Comparison of ENCODE assay signal across 13 cellular contexts in the genomic region with DNA sequence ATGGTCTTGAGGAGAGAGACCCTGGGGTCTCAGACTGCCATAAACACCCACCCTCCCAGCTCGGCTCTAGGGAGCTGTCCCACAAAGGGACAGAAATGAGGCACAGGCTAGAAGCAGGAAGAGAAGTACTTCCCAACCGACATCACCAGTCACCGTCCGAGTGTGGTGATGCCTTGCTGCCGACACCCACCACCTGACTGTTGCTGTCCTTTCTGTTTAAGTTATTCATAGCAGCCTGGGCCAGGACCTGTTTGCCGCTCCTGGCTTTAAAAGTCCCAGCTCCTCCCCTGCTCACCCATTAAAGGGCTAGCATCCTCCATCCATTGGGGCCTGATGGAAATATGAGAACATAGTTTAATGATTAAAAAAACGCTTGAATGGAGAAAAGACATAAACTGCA. TPM values are rescaled to one million over a fixed set of nuclear protein-coding genes. Genes with fewer than 3 reads are reported as not detected.
DNase-seq lines count a peak whose midpoint lies in the region; ATAC-seq and TF ChIP-seq lines count a peak whose summit lies in the region.
"Had no signal": no experiment of that assay in that cellular context is flagged by ENCODE, and none has a peak within 500 bp of the region (broad histone marks: within the 10 kb centered on the region; RNA-seq: fewer than 3 reads in every experiment).

No MANE protein-coding gene starts in this region.

- H3K4me3 ChIP-seq in Loucy (ENCODE audit: low read length, poor library complexity, severe bottlenecking) (no peak overlapping the region), ovary (no peak overlapping the region)
- H3K4me3 ChIP-seq: PC-9 had no signal

- no peak overlapping the region for H3K27ac ChIP-seq in ovary
- H3K27ac ChIP-seq: PC-9 had no signal

- no peak for TF ChIP-seq EP300 in ovary (IDR thresholded peaks at IDR 0.05)

- no peak overlapping the region for H3K9ac ChIP-seq in Loucy (ENCODE audit: low read depth, low read length, poor library complexity, severe bottlenecking)

- H3K4me3 Mint-ChIP-seq in activated T-cell treated with anti-CD3 and anti-CD28 coated beads, Interleukin-2, amount 50 U/mL, for 24 hours = peak overlapping the region; percentile 64
- peak overlapping the region; percentile 87 for H3K4me3 Mint-ChIP-seq in central memory CD8-positive, alpha-beta T cell
- peak overlapping the region; percentile 78 for H3K4me3 Mint-ChIP-seq in stimulated activated naive CD8-positive, alpha-beta T cell treated with anti-CD3 and anti-CD28 coated beads, Interleukin-15, Interleukin-2, amounts not matched to agents 100 ng/mL and 50 ng/mL, for 24 hours
- no peak overlapping the region for H3K4me3 Mint-ChIP-seq in type B pancreatic cell

- intact Hi-C loops in ovary (cut with DNase I) = no loop called here

- no peaks in the 10 kb centered on the region for H4K20me1 ChIP-seq in Loucy (ENCODE audit: insufficient read depth, low read length, poor library complexity, severe bottlenecking)

- H3K9me2 ChIP-seq in Loucy (replicated peaks; ENCODE audit: low read depth, low read length) = no peaks in the 10 kb centered on the region

- H3K9me3 ChIP-seq in Loucy (ENCODE audit: insufficient read depth, low read depth, low read length) (no peaks in the 10 kb centered on the region), ovary (no peaks in the 10 kb centered on the region)

- H3K4me2 ChIP-seq in Loucy (ENCODE audit: low read depth, low read length, poor library complexity, severe bottlenecking) = peak overlapping the region; percentile 62
- H3K4me2 ChIP-seq: PC-9 had no signal

- no peak overlapping the region for H2AFZ ChIP-seq in Loucy (ENCODE audit: low read length)
- H2AFZ ChIP-seq: PC-9 had no signal

- no peak for TF ChIP-seq CTCF in Loucy (conservative IDR thresholded peaks at IDR 0.05; ENCODE audit: low read length)
- no peak for TF ChIP-seq CTCF in ovary (IDR thresholded peaks at IDR 0.05)
- TF ChIP-seq CTCF in type B pancreatic cell (conservative IDR thresholded peaks at IDR 0.05) = no peak

- H3K4me1 ChIP-seq in Loucy (ENCODE audit: insufficient read depth, low read length, poor library complexity, severe bottlenecking) (peaks cover 34% of the 10 kb centered on the region), ovary (ENCODE audit: insufficient read depth) (no peaks in the 10 kb centered on the region)

- no peak for TF ChIP-seq POLR2A in ovary (IDR thresholded peaks at IDR 0.05)

- no peaks in the 10 kb centered on the region for H3K9me3 Mint-ChIP-seq in activated T-cell treated with anti-CD3 and anti-CD28 coated beads, Interleukin-2, amount 50 U/mL, for 24 hours
- H3K9me3 Mint-ChIP-seq in central memory CD8-positive, alpha-beta T cell = peaks cover 17% of the 10 kb centered on the region
- no peaks in the 10 kb centered on the region for H3K9me3 Mint-ChIP-seq in stimulated activated naive CD8-positive, alpha-beta T cell treated with anti-CD3 and anti-CD28 coated beads, Interleukin-15, Interleukin-2, amounts not matched to agents 100 ng/mL and 50 ng/mL, for 24 hours
- H3K9me3 Mint-ChIP-seq in type B pancreatic cell = no peaks in the 10 kb centered on the region

- H3K4me1 Mint-ChIP-seq in activated T-cell treated with anti-CD3 and anti-CD28 coated beads, Interleukin-2, amount 50 U/mL, for 24 hours (ENCODE audit: low read depth) = peaks cover 86% of the 10 kb centered on the region
- peaks cover 72% of the 10 kb centered on the region for H3K4me1 Mint-ChIP-seq in central memory CD8-positive, alpha-beta T cell
- peaks cover 92% of the 10 kb centered on the region for H3K4me1 Mint-ChIP-seq in stimulated activated naive CD8-positive, alpha-beta T cell treated with anti-CD3 and anti-CD28 coated beads, Interleukin-15, Interleukin-2, amounts not matched to agents 100 ng/mL and 50 ng/mL, for 24 hours (ENCODE audit: low read depth)
- H3K4me1 Mint-ChIP-seq in type B pancreatic cell (ENCODE audit: unreplicated experiment) = no peaks in the 10 kb centered on the region

- H3K79me2 ChIP-seq in Loucy (ENCODE audit: insufficient read depth, low read length) = no peaks in the 10 kb centered on the region

- peak; percentile 55 for ATAC-seq in central memory CD8-positive, alpha-beta T cell (replicated peaks; ENCODE audit: extremely low read depth, poor library complexity, severe bottlenecking)
- ATAC-seq: sciatic nerve had no signal

- H3K27me3 ChIP-seq in Loucy (ENCODE audit: insufficient read depth, low read length, poor library complexity, severe bottlenecking) (no peaks in the 10 kb centered on the region), ovary (no peaks in the 10 kb centered on the region)

- no peaks in the 10 kb centered on the region for H3K36me3 Mint-ChIP-seq in activated T-cell treated with anti-CD3 and anti-CD28 coated beads, Interleukin-2, amount 50 U/mL, for 24 hours (ENCODE audit: low read depth)
- H3K36me3 Mint-ChIP-seq in central memory CD8-positive, alpha-beta T cell (ENCODE audit: insufficient read depth) = peaks cover 8% of the 10 kb centered on the region
- no peaks in the 10 kb centered on the region for H3K36me3 Mint-ChIP-seq in stimulated activated naive CD8-positive, alpha-beta T cell treated with anti-CD3 and anti-CD28 coated beads, Interleukin-15, Interleukin-2, amounts not matched to agents 100 ng/mL and 50 ng/mL, for 24 hours (ENCODE audit: low read depth)
- no peaks in the 10 kb centered on the region for H3K36me3 Mint-ChIP-seq in type B pancreatic cell

- 0 out of 2 replicates have a peak, but pooled peaks cover 3% of the 10 kb centered on the region for H3F3A ChIP-seq in Loucy (ENCODE audit: low read depth)

- 52 to 57% (median 54%) methylated on average over 7 of the region's 7 CpGs for WGBS in ovary, 3 donors

- no peaks in the 10 kb centered on the region for H3K27me3 Mint-ChIP-seq in activated T-cell treated with anti-CD3 and anti-CD28 coated beads, Interleukin-2, amount 50 U/mL, for 24 hours
- H3K27me3 Mint-ChIP-seq in central memory CD8-positive, alpha-beta T cell = no peaks in the 10 kb centered on the region
- no peaks in the 10 kb centered on the region for H3K27me3 Mint-ChIP-seq in stimulated activated naive CD8-positive, alpha-beta T cell treated with anti-CD3 and anti-CD28 coated beads, Interleukin-15, Interleukin-2, amounts not matched to agents 100 ng/mL and 50 ng/mL, for 24 hours
- H3K27me3 Mint-ChIP-seq in type B pancreatic cell = peaks cover 16% of the 10 kb centered on the region

- peak overlapping the region; percentile 97 for H3K27ac Mint-ChIP-seq in activated T-cell treated with anti-CD3 and anti-CD28 coated beads, Interleukin-2, amount 50 U/mL, for 24 hours
- peak overlapping the region; percentile 98 for H3K27ac Mint-ChIP-seq in central memory CD8-positive, alpha-beta T cell (ENCODE audit: low read depth)
- H3K27ac Mint-ChIP-seq in stimulated activated naive CD8-positive, alpha-beta T cell treated with anti-CD3 and anti-CD28 coated beads, Interleukin-15, Interleukin-2, amounts not matched to agents 100 ng/mL and 50 ng/mL, for 24 hours = peak overlapping the region; percentile 95
- H3K27ac Mint-ChIP-seq in type B pancreatic cell = no peak overlapping the region

- H3K36me3 ChIP-seq in Loucy (ENCODE audit: insufficient read depth, low read length) (no peaks in the 10 kb centered on the region), ovary (no peaks in the 10 kb centered on the region)

- DNase-seq in activated T-cell treated with anti-CD3 and anti-CD28 coated beads, Interleukin-2, amount 50 U/mL, for 24 hours = peak; percentile 53
- DNase-seq in activated T-cell treated with anti-CD3 and anti-CD28 coated beads, Interleukin-2, amount 50 U/mL, for 1 hour = no peak
- DNase-seq in central memory CD8-positive, alpha-beta T cell (ENCODE audit: low spot score in 2 of 2) = no peak
- DNase-seq in NCI-H1694 (lab: John Stamatoyannopoulos, UW) (no peak), ovary (no peak), type B pancreatic cell (ENCODE audit: extremely low spot score, unreplicated experiment) (no peak)
- DNase-seq: aorta, midbrain, NCI-H2081, PC-9 had no signal

RNA-seq across cellular contexts. Expression of a gene that starts 13.2 kb away (rescaled TPM):
- total RNA-seq in ovary (10 to 100 TPM; 40.3 to 79.8 (median 53.7) TPM), type B pancreatic cell (ENCODE audit: low replicate concordance) (75.5 and 80.4 TPM in 2 replicates)
- 10 to 100 TPM; 25.4 to 40.4 TPM for polyA plus RNA-seq in ovary

RNA-seq across cellular contexts. Expression of a gene that starts 34.4 kb away (rescaled TPM):
- 1 to 10 TPM in 5 of 7 donors, under 1 TPM in 2; 0.20 to 1.9 (median 1.2) TPM for total RNA-seq in ovary
- polyA plus RNA-seq in ovary = 1 to 10 TPM; 1.3 to 2.3 TPM
- 1.0 and 1.2 TPM in 2 replicates for total RNA-seq in type B pancreatic cell (ENCODE audit: low replicate concordance)

RNA-seq across cellular contexts. Expression of a gene that starts 34.6 kb away (rescaled TPM):
- total RNA-seq in ovary (1,000 to 10,000 TPM in 4 of 7 donors, 100 to 1,000 TPM in 3; 827 to 3,158 (median 1,148) TPM), type B pancreatic cell (ENCODE audit: low replicate concordance) (400 and 519 TPM in 2 replicates)
- polyA plus RNA-seq in ovary = 1,000 to 10,000 TPM; 2,417 to 6,504 TPM

RNA-seq across cellular contexts. Expression of a gene that starts 59.7 kb away (rescaled TPM):
- total RNA-seq in ovary (10 to 100 TPM in 6 of 7 donors, 1 to 10 TPM in 1; 7.0 to 25.5 (median 19.7) TPM), type B pancreatic cell (ENCODE audit: low replicate concordance) (24.9 and 30.9 TPM in 2 replicates)
- polyA plus RNA-seq in ovary = 10 to 100 TPM; 16.3 to 51.4 TPM
